ENCODE assay signal across 9 cellular contexts in the genomic region with DNA sequence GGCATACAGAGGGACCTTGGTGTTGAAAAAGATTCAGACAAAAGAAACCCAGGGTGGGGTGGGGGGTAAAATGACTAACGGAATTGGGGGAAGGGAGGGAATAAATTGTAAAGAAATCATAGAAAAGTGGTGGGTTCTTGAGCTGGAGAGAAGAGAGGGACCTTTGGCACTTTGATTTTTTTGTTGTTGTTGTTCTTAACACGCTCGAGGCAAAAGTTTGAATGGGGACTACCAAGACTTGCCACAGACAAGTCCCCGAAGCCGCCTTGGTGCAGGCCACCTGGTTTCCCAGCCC. TPM values are rescaled to one million over a fixed set of nuclear protein-coding genes. Genes with fewer than 3 reads are reported as not detected.
A peak's percentile ranks its signal among the peaks of the same experiment; 100 is the strongest.
DNase-seq lines count a peak whose midpoint lies in the region; ATAC-seq and TF ChIP-seq lines count a peak whose summit lies in the region.
"Had no signal": no experiment of that assay in that cellular context is flagged by ENCODE, and none has a peak within 500 bp of the region (broad histone marks: within the 10 kb centered on the region; RNA-seq: fewer than 3 reads in every experiment).

No MANE protein-coding gene starts in this region.

- peak overlapping the region; percentile 50 for H3K4me3 ChIP-seq in Caco-2 (ENCODE audit: low read depth, low read length)
- H3K4me3 ChIP-seq in NT2/D1 (ENCODE audit: insufficient read length, low read depth), result peak overlapping the region; percentile 85
- peak overlapping the region; percentile 32 for H3K4me3 ChIP-seq in ovary
- H3K4me3 ChIP-seq: body of pancreas had no signal

- no peak for DNase-seq in Caco-2
- DNase-seq in NT2/D1 (ENCODE audit: low read depth, low spot score), result no peak
- no peak for DNase-seq in endothelial cell (ENCODE audit: low spot score)
- DNase-seq in ovary, result no peak
- DNase-seq in NCI-H345 (lab: John Stamatoyannopoulos, UW), result no peak
- DNase-seq in NCI-H1436 treated with DMSO at 0.1 percent for 48 hours (lab: John Stamatoyannopoulos, UW), result no peak
- no peak for DNase-seq in NCI-H2171 (lab: John Stamatoyannopoulos, UW)

- H3K27me3 Mint-ChIP-seq in Caco-2 (ENCODE audit: insufficient read depth, unreplicated experiment) (peaks cover 10% of the 10 kb centered on the region), endothelial cell (ENCODE audit: unreplicated experiment) (peaks cover 10% of the 10 kb centered on the region)

- H3K36me3 ChIP-seq in Caco-2 (ENCODE audit: control insufficient read depth, insufficient read depth, low read length) (no peaks in the 10 kb centered on the region), NT2/D1 (ENCODE audit: insufficient read depth, insufficient read length, low read length) (no peaks in the 10 kb centered on the region), ovary (no peaks in the 10 kb centered on the region)

- no TSS peak for BruUV-seq in Caco-2 (replicated peaks; lab: Mats Ljungman, UMichigan)

- ATAC-seq in esophagus mucosa, result no peak

- peak overlapping the region; percentile 93 for H3K9ac ChIP-seq in NT2/D1 (ENCODE audit: insufficient read length, low read depth)

- no peak for TF ChIP-seq POLR2A in ovary (IDR thresholded peaks at IDR 0.05)

- intact Hi-C loops in Caco-2 (cut with micrococcal nuclease; ENCODE audit: unreplicated experiment), result loop anchor here (2.0 to 5.0 kb wide), 5 partner anchors 40 to 1120 kb away; a partner anchor contains a TSS
- intact Hi-C loops in ovary (cut with DNase I), result no loop called here

- H3K27ac Mint-ChIP-seq in Caco-2 (ENCODE audit: unreplicated experiment) (no peak overlapping the region), endothelial cell (ENCODE audit: unreplicated experiment) (peak overlapping the region; percentile 46)

- H3K27me3 ChIP-seq in Caco-2 (replicated peaks; ENCODE audit: control insufficient read depth, insufficient read depth, low read length) (no peaks in the 10 kb centered on the region), NT2/D1 (ENCODE audit: insufficient read depth, insufficient read length) (no peaks in the 10 kb centered on the region), ovary (no peaks in the 10 kb centered on the region)

- POLR2A ChIA-PET in Caco-2 (lab: Charles Lee), result no interaction called here

- no peak for TF ChIP-seq EP300 in ovary (IDR thresholded peaks at IDR 0.05)

- H3K4me1 Mint-ChIP-seq in Caco-2 (ENCODE audit: low read depth, unreplicated experiment) (peaks cover 30% of the 10 kb centered on the region), endothelial cell (ENCODE audit: unreplicated experiment) (peaks cover 33% of the 10 kb centered on the region)

- CTCF ChIA-PET in Caco-2 (lab: Charles Lee), result no interaction called here

- H3K27ac ChIP-seq in ovary, result no peak overlapping the region

- H3K9me3 Mint-ChIP-seq in Caco-2 (ENCODE audit: unreplicated experiment) (no peaks in the 10 kb centered on the region), endothelial cell (ENCODE audit: unreplicated experiment) (no peaks in the 10 kb centered on the region)

- H3K4me1 ChIP-seq in Caco-2 (peaks cover 25% of the 10 kb centered on the region), NT2/D1 (ENCODE audit: insufficient read depth, insufficient read length) (no peaks in the 10 kb centered on the region), ovary (ENCODE audit: insufficient read depth) (peaks cover 5% of the 10 kb centered on the region)

- H3K9me3 ChIP-seq in Caco-2, result no peaks in the 10 kb centered on the region
- H3K9me3 ChIP-seq in NT2/D1 (ENCODE audit: insufficient read depth, low read length), result peaks cover 18% of the 10 kb centered on the region
- H3K9me3 ChIP-seq in ovary, result no peaks in the 10 kb centered on the region
- H3K9me3 ChIP-seq: body of pancreas had no signal

- no peak for TF ChIP-seq CTCF in Caco-2 (IDR thresholded peaks at IDR 0.05; ENCODE audit: insufficient read depth in 1 of 2, low read depth in 1 of 2, low read length in 1 of 2, severe bottlenecking in 1 of 2, unreplicated experiment in 1 of 2)
- TF ChIP-seq CTCF in endothelial cell (IDR thresholded peaks at IDR 0.05; ENCODE audit: unreplicated experiment), result no peak
- no peak for TF ChIP-seq CTCF in ovary (IDR thresholded peaks at IDR 0.05)

- peak overlapping the region; percentile 83 for H3K4me3 Mint-ChIP-seq in Caco-2 (ENCODE audit: unreplicated experiment)
- H3K4me3 Mint-ChIP-seq in endothelial cell (ENCODE audit: unreplicated experiment), result peak overlapping the region; percentile 99

- WGBS in ovary, 3 donors, result 2 to 3% (median 2%) methylated on average over 5 of the region's 5 CpGs

- H3K36me3 Mint-ChIP-seq in Caco-2 (ENCODE audit: insufficient read depth, unreplicated experiment) (peaks cover 15% of the 10 kb centered on the region), endothelial cell (ENCODE audit: low read depth, unreplicated experiment) (no peaks in the 10 kb centered on the region)

RNA-seq across cellular contexts. Expression of a gene that starts 0.6 kb away (rescaled TPM):
- total RNA-seq in Caco-2 (2022), result 27.4 and 34.1 TPM in 2 replicates
- total RNA-seq in endothelial cell (ENCODE audit: unreplicated experiment), result 203 TPM
- 10 to 100 TPM in 3 of 7 donors, 1 to 10 TPM in 4; 2.2 to 17.4 (median 7.3) TPM for total RNA-seq in ovary
- polyA plus RNA-seq in ovary, result 10 to 100 TPM in 1 of 2 donors, 1 to 10 TPM in 1; 5.5 to 21.3 TPM
- total RNA-seq in esophagus mucosa, result 3.1 TPM

Comparison
In these comparisons a context has a peak if more than half of its experiments do, and no peak if none do; other contexts are left out.
1. H3K4me3 ChIP-seq: peak in every context shown above with its lines; median percentile 85 in NT2/D1; 50 in Caco-2; 32 in ovary.